Comparison of ENCODE assay signal across 8 cellular contexts in the genomic region with DNA sequence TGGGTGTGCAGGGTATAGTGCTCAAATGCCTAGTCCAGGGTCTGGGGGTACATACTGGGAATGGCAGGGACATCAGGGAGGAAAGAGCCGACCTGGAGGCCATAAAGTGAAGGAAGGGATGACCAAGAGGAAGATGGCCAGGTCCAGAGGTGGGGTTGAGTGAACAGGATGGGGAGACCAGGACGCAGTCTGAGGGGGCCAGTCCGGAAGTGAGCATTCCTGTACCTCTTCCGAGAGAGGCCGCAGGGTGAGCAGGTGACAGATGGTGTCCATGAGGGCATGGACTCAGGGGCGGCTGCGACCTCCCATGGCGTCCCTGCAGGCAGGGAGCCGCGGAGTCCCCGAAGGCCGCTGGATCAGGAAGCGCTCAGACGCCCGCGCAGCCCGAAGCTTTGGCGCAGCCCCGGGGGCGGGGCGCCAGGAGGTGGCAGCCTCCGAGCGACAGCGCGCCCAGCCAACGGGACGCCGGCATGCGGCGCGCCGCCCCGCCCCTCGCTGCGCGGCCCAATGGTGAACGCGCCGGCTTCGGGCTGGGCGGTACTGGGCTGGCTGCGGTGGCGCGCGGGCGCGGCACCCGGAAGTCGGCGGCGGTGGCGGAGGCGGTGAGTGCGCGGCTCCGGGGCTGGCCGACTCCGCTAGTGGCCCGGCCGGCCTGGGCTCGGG. TPM values are rescaled to one million over a fixed set of nuclear protein-coding genes. Genes with fewer than 3 reads are reported as not detected.
DNase-seq lines count a peak whose midpoint lies in the region; ATAC-seq and TF ChIP-seq lines count a peak whose summit lies in the region.

TANGO2 (plus strand) TSS at position 578 of the 663 bp plus-strand sequence. CDS start 15,689 bp downstream, outside the sequence.

- H3K9me3 ChIP-seq in HUES6 (ENCODE audit: control insufficient read depth, insufficient read depth, low read depth, low read length): no peaks in the 10 kb centered on the region
- no peaks in the 10 kb centered on the region for H3K9me3 ChIP-seq in OCI-LY3 (ENCODE audit: insufficient read depth, low read length)
- H3K9me3 ChIP-seq in mononuclear cell (ENCODE audit: low read depth, low read length): no peaks in the 10 kb centered on the region

- DNase-seq in COLO829 (ENCODE audit: low spot score) (peak; percentile 95), epidermal melanocyte (ENCODE audit: insufficient read length, low spot score) (peak; percentile 91)
- DNase-seq in activated CD8-positive, alpha-beta memory T cell treated with anti-CD3 and anti-CD28 coated beads, Interleukin-2, amount 50 U/mL, for 48 hours: peak; percentile 97
- peak; percentile 89 to 92 for DNase-seq in stimulated activated CD8-positive, alpha-beta memory T cell treated with anti-CD3 and anti-CD28 coated beads, Interleukin-2, amount 100 ng/mL, for 48 hours (ENCODE audit: low read depth in 2 of 2)

- no peak for TF ChIP-seq CTCF in OCI-LY3 (IDR thresholded peaks at IDR 0.05; ENCODE audit: low read depth, low read length)

- H3K36me3 ChIP-seq in HUES6 (ENCODE audit: control insufficient read depth, insufficient read depth, low read length) (no peaks in the 10 kb centered on the region), OCI-LY3 (replicated peaks; ENCODE audit: low read depth, low read length) (no peaks in the 10 kb centered on the region)

- peak within 1 kb of the TSS; percentile 95 for H3K4me3 ChIP-seq in HUES6 (ENCODE audit: low read depth, low read length)
- peak within 1 kb of the TSS; percentile 86 for H3K4me3 ChIP-seq in OCI-LY3 (ENCODE audit: low read length)
- H3K4me3 ChIP-seq in mononuclear cell (ENCODE audit: low read length): peak within 1 kb of the TSS; percentile 96

- 0 out of 2 replicates have a peak within 1 kb of the TSS, but pooled peaks have one; percentile 24 for H2AFZ ChIP-seq in OCI-LY3 (ENCODE audit: low read depth, low read length)

- H3K27ac ChIP-seq in HUES6 (ENCODE audit: low read depth, low read length): no peak within 1 kb of the TSS
- H3K27ac ChIP-seq in OCI-LY3 (ENCODE audit: low read length): no peak within 1 kb of the TSS

- H3K79me2 ChIP-seq in OCI-LY3 (ENCODE audit: low read length): peaks cover 15% of the 10 kb centered on the region

- peak within 1 kb of the TSS; percentile 62 for H3K9ac ChIP-seq in HUES6 (ENCODE audit: low read length)
- H3K9ac ChIP-seq in OCI-LY3 (ENCODE audit: low read length): peak within 1 kb of the TSS; percentile 81

- H3K4me2 ChIP-seq in OCI-LY3 (ENCODE audit: low read length): peak within 1 kb of the TSS; percentile 99

- H3K27me3 ChIP-seq in HUES6 (ENCODE audit: control insufficient read depth, insufficient read depth, low read length) (peaks cover 47% of the 10 kb centered on the region), OCI-LY3 (ENCODE audit: low read depth, low read length) (peaks cover 15% of the 10 kb centered on the region), mononuclear cell (ENCODE audit: insufficient read depth, low read length) (peaks cover 12% of the 10 kb centered on the region)

- H4K20me1 ChIP-seq in OCI-LY3 (ENCODE audit: insufficient read depth, low read length): no peaks in the 10 kb centered on the region

- ATAC-seq in GM21423 (IDR thresholded peaks at IDR 0.05; ENCODE audit: unreplicated experiment): peak; percentile 70

- H3K4me1 ChIP-seq in HUES6 (ENCODE audit: control insufficient read depth, insufficient read depth, low read length) (peaks cover 18% of the 10 kb centered on the region; the same call in 1 of the 2 replicates), OCI-LY3 (ENCODE audit: low read length) (peaks cover 28% of the 10 kb centered on the region), mononuclear cell (ENCODE audit: insufficient read depth, low read length) (peaks cover 35% of the 10 kb centered on the region)

RNA-seq across cellular contexts. Expression of gene TANGO2, which starts in this region (rescaled TPM):
- 20.1 TPM for total RNA-seq in mononuclear cell
